ENCODE assay signal across 27 cellular contexts in genomic region chr3:185400340-185400667, GRCh38. TPM values are rescaled to one million over a fixed set of nuclear protein-coding genes. Genes with fewer than 3 reads are reported as not detected.
DNase-seq lines count a peak whose midpoint lies in the region; ATAC-seq and TF ChIP-seq lines count a peak whose summit lies in the region.
"Had no signal": no experiment of that assay in that cellular context is flagged by ENCODE, and none has a peak within 500 bp of the region (broad histone marks: within the 10 kb centered on the region; RNA-seq: fewer than 3 reads in every experiment).

No MANE protein-coding gene starts in this region.

- H3K27me3 ChIP-seq in WERI-Rb-1 (ENCODE audit: insufficient read depth, low read depth, severe bottlenecking) (no peaks in the 10 kb centered on the region), fibroblast of lung (ENCODE audit: control insufficient read depth, insufficient read depth, low read length) (no peaks in the 10 kb centered on the region)
- H3K27me3 ChIP-seq: hepatocyte had no signal

- H3K4me1 ChIP-seq in fibroblast of lung (ENCODE audit: control insufficient read depth, extremely low read depth, insufficient read depth, low read length) = peaks cover 6% of the 10 kb centered on the region

- no peaks in the 10 kb centered on the region for H3K79me2 ChIP-seq in fibroblast of lung (ENCODE audit: control insufficient read depth, insufficient read depth, low read length)

- no peak for ATAC-seq in GM19455 (IDR thresholded peaks at IDR 0.05; ENCODE audit: unreplicated experiment)
- ATAC-seq: activated CD8-positive, alpha-beta memory T cell treated with anti-CD3 and anti-CD28 coated beads, Interleukin-2, amount 10 ng/mL, durations not matched to agents 7 days and 5 days; activated T-cell treated with anti-CD3 and anti-CD28 coated beads, Interleukin-2, amount 50 U/mL, for 72 hours; CD8-positive, alpha-beta T cell; left ventricle myocardium superior; naive thymus-derived CD4-positive, alpha-beta T cell had no signal

- H3K9ac ChIP-seq in fibroblast of lung (ENCODE audit: insufficient read depth, low read length) = no peak overlapping the region
- H3K9ac ChIP-seq: SK-N-SH had no signal

- H3K9me3 ChIP-seq in WERI-Rb-1 (ENCODE audit: severe bottlenecking) (no peaks in the 10 kb centered on the region), fibroblast of lung (ENCODE audit: control insufficient read depth, insufficient read depth, low read depth, low read length) (no peaks in the 10 kb centered on the region)
- H3K9me3 ChIP-seq: SK-N-SH had no signal

- no peak overlapping the region for H3K4me2 ChIP-seq in fibroblast of lung (ENCODE audit: extremely low read depth, insufficient read depth, low read length)
- H3K4me2 ChIP-seq: hepatocyte, SK-N-SH had no signal

- H3K4me3 Mint-ChIP-seq in activated T-helper 1 cell treated with anti-CD3 and anti-CD28 coated beads, Interleukin-12 subunit alpha, Interleukin-12 subunit beta, Interleukin-2, Interleukin-4 antibody, amounts not matched to agents 30 ng/mL and 10 ng/mL and 1 ng/mL, durations not matched to agents 14 hours and 24 hours and 36 hours = no peak overlapping the region
- H3K4me3 Mint-ChIP-seq: activated CD4-positive, alpha-beta T cell treated with anti-CD3 and anti-CD28 coated beads, Interleukin-2, amount 10 ng/mL, durations not matched to agents 7 days and 5 days; activated CD8-positive, alpha-beta memory T cell treated with anti-CD3 and anti-CD28 coated beads, Interleukin-2, amount 10 ng/mL, durations not matched to agents 7 days and 5 days; activated naive CD4-positive, alpha-beta T cell treated with anti-CD3 and anti-CD28 coated beads, Interleukin-2, amount 10 ng/mL, durations not matched to agents 7 days and 5 days; activated T-cell treated with anti-CD3 and anti-CD28 coated beads, Interleukin-2, amount 50 U/mL, for 72 hours; CD8-positive, alpha-beta T cell; central memory CD8-positive, alpha-beta T cell; H9; mesothelial cell of epicardium; naive thymus-derived CD4-positive, alpha-beta T cell had no signal

- no peaks in the 10 kb centered on the region for H3K4me1 Mint-ChIP-seq in activated T-helper 1 cell treated with anti-CD3 and anti-CD28 coated beads, Interleukin-12 subunit alpha, Interleukin-12 subunit beta, Interleukin-2, Interleukin-4 antibody, amounts not matched to agents 30 ng/mL and 10 ng/mL and 1 ng/mL, durations not matched to agents 14 hours and 24 hours and 36 hours (ENCODE audit: low read depth)
- H3K4me1 Mint-ChIP-seq: activated CD4-positive, alpha-beta T cell treated with anti-CD3 and anti-CD28 coated beads, Interleukin-2, amount 10 ng/mL, durations not matched to agents 7 days and 5 days; activated CD8-positive, alpha-beta memory T cell treated with anti-CD3 and anti-CD28 coated beads, Interleukin-2, amount 10 ng/mL, durations not matched to agents 7 days and 5 days; activated naive CD4-positive, alpha-beta T cell treated with anti-CD3 and anti-CD28 coated beads, Interleukin-2, amount 10 ng/mL, durations not matched to agents 7 days and 5 days; central memory CD8-positive, alpha-beta T cell; H9; naive thymus-derived CD4-positive, alpha-beta T cell had no signal

- H3K27me3 Mint-ChIP-seq in activated T-helper 1 cell treated with anti-CD3 and anti-CD28 coated beads, Interleukin-12 subunit alpha, Interleukin-12 subunit beta, Interleukin-2, Interleukin-4 antibody, amounts not matched to agents 30 ng/mL and 10 ng/mL and 1 ng/mL, durations not matched to agents 14 hours and 24 hours and 36 hours (ENCODE audit: insufficient read depth) = peaks cover 3% of the 10 kb centered on the region
- H3K27me3 Mint-ChIP-seq: central memory CD8-positive, alpha-beta T cell had no signal

- peak overlapping the region; percentile 45 for H3K27ac ChIP-seq in WERI-Rb-1
- no peak overlapping the region for H3K27ac ChIP-seq in fibroblast of lung (ENCODE audit: insufficient read depth, low read length)
- H3K27ac ChIP-seq: hepatocyte had no signal

- DNase-seq in NCI-H748 (lab: John Stamatoyannopoulos, UW; ENCODE audit: unreplicated experiment) = peak; percentile 34
- DNase-seq in NCI-H748 treated with DMSO at 0.1 percent for 48 hours (lab: John Stamatoyannopoulos, UW) = no peak
- DNase-seq in WERI-Rb-1 = no peak
- peak; percentile 23 to 31 for DNase-seq in fibroblast of lung (ENCODE audit: low read depth in 2 of 2)
- peak; percentile 42 for DNase-seq in superior temporal gyrus (ENCODE audit: extremely low spot score)
- no peak for DNase-seq in GM03348 (ENCODE audit: low spot score)
- DNase-seq in activated T-helper 1 cell treated with anti-CD3 and anti-CD28 coated beads, Interleukin-12 subunit alpha, Interleukin-12 subunit beta, Interleukin-2, Interleukin-4 antibody, amounts not matched to agents 30 ng/mL and 10 ng/mL and 1 ng/mL, durations not matched to agents 14 hours and 24 hours and 36 hours (ENCODE audit: low spot score) = no peak
- DNase-seq: activated CD4-positive, alpha-beta T cell treated with anti-CD3 and anti-CD28 coated beads, Interleukin-2, amount 10 ng/mL, durations not matched to agents 7 days and 5 days; activated CD8-positive, alpha-beta memory T cell treated with anti-CD3 and anti-CD28 coated beads, Interleukin-2, amount 10 ng/mL, durations not matched to agents 7 days and 5 days; activated naive CD4-positive, alpha-beta T cell treated with anti-CD3 and anti-CD28 coated beads, Interleukin-2, amount 10 ng/mL, durations not matched to agents 7 days and 5 days; activated T-cell treated with anti-CD3 and anti-CD28 coated beads, Interleukin-2, amount 50 U/mL, for 72 hours; CD8-positive, alpha-beta T cell; DMS79 treated with DMSO at 0.1 percent for 48 hours; H9; KG1; left ventricle myocardium superior; naive thymus-derived CD4-positive, alpha-beta T cell; NCI-H2107; occipital lobe; RPMI8226; SK-N-SH; small intestine; stimulated activated CD4-positive, alpha-beta T cell treated with anti-CD3 and anti-CD28 coated beads, Interleukin-1b, Interleukin-23, amount 100 ng/mL, for 48 hours had no signal

- intact Hi-C loops in activated T-helper 1 cell treated with anti-CD3 and anti-CD28 coated beads, Interleukin-12 subunit alpha, Interleukin-12 subunit beta, Interleukin-2, Interleukin-4 antibody, amounts not matched to agents 30 ng/mL and 10 ng/mL and 1 ng/mL, durations not matched to agents 14 hours and 24 hours and 36 hours (cut with micrococcal nuclease) = no loop called here

- H2AFZ ChIP-seq in fibroblast of lung (ENCODE audit: low read length) = no peak overlapping the region
- H2AFZ ChIP-seq: hepatocyte had no signal

- no peaks in the 10 kb centered on the region for H3K9me3 Mint-ChIP-seq in activated T-helper 1 cell treated with anti-CD3 and anti-CD28 coated beads, Interleukin-12 subunit alpha, Interleukin-12 subunit beta, Interleukin-2, Interleukin-4 antibody, amounts not matched to agents 30 ng/mL and 10 ng/mL and 1 ng/mL, durations not matched to agents 14 hours and 24 hours and 36 hours
- H3K9me3 Mint-ChIP-seq: activated CD4-positive, alpha-beta T cell treated with anti-CD3 and anti-CD28 coated beads, Interleukin-2, amount 10 ng/mL, durations not matched to agents 7 days and 5 days; activated naive CD4-positive, alpha-beta T cell treated with anti-CD3 and anti-CD28 coated beads, Interleukin-2, amount 10 ng/mL, durations not matched to agents 7 days and 5 days; activated T-cell treated with anti-CD3 and anti-CD28 coated beads, Interleukin-2, amount 50 U/mL, for 72 hours; CD8-positive, alpha-beta T cell; central memory CD8-positive, alpha-beta T cell; H9; mesothelial cell of epicardium; naive thymus-derived CD4-positive, alpha-beta T cell had no signal

- no peak overlapping the region for H3K4me3 ChIP-seq in WERI-Rb-1 (ENCODE audit: low read depth, low read length)
- H3K4me3 ChIP-seq in fibroblast of lung (replicated peaks in 1 of 4; ENCODE audit: control extremely low read depth in 1 of 4, insufficient read depth in 1 of 4, low read depth in 3 of 4, low read length in 4 of 4) = no peak overlapping the region
- H3K4me3 ChIP-seq: hepatocyte had no signal

- TF ChIP-seq CTCF in WERI-Rb-1 (IDR thresholded peaks at IDR 0.05; ENCODE audit: low read depth, low read length) (no peak), fibroblast of lung (conservative IDR thresholded peaks at IDR 0.05 in 1 of 2, IDR thresholded peaks at IDR 0.05 in 1 of 2; ENCODE audit: low read depth in 1 of 2, low read length in 2 of 2) (no peak)

- no peaks in the 10 kb centered on the region for H4K20me1 ChIP-seq in fibroblast of lung (ENCODE audit: control insufficient read depth, extremely low read depth, insufficient read depth, low read length)

- no peak overlapping the region for H3K27ac Mint-ChIP-seq in activated T-helper 1 cell treated with anti-CD3 and anti-CD28 coated beads, Interleukin-12 subunit alpha, Interleukin-12 subunit beta, Interleukin-2, Interleukin-4 antibody, amounts not matched to agents 30 ng/mL and 10 ng/mL and 1 ng/mL, durations not matched to agents 14 hours and 24 hours and 36 hours
- H3K27ac Mint-ChIP-seq: activated CD4-positive, alpha-beta T cell treated with anti-CD3 and anti-CD28 coated beads, Interleukin-2, amount 10 ng/mL, durations not matched to agents 7 days and 5 days; activated CD8-positive, alpha-beta memory T cell treated with anti-CD3 and anti-CD28 coated beads, Interleukin-2, amount 10 ng/mL, durations not matched to agents 7 days and 5 days; activated naive CD4-positive, alpha-beta T cell treated with anti-CD3 and anti-CD28 coated beads, Interleukin-2, amount 10 ng/mL, durations not matched to agents 7 days and 5 days; activated T-cell treated with anti-CD3 and anti-CD28 coated beads, Interleukin-2, amount 50 U/mL, for 72 hours; CD8-positive, alpha-beta T cell; H9; mesothelial cell of epicardium; naive thymus-derived CD4-positive, alpha-beta T cell had no signal

- no peaks in the 10 kb centered on the region for H3K36me3 Mint-ChIP-seq in activated T-helper 1 cell treated with anti-CD3 and anti-CD28 coated beads, Interleukin-12 subunit alpha, Interleukin-12 subunit beta, Interleukin-2, Interleukin-4 antibody, amounts not matched to agents 30 ng/mL and 10 ng/mL and 1 ng/mL, durations not matched to agents 14 hours and 24 hours and 36 hours (ENCODE audit: low read depth)
- H3K36me3 Mint-ChIP-seq: activated CD8-positive, alpha-beta memory T cell treated with anti-CD3 and anti-CD28 coated beads, Interleukin-2, amount 10 ng/mL, durations not matched to agents 7 days and 5 days; activated naive CD4-positive, alpha-beta T cell treated with anti-CD3 and anti-CD28 coated beads, Interleukin-2, amount 10 ng/mL, durations not matched to agents 7 days and 5 days; CD8-positive, alpha-beta T cell; mesothelial cell of epicardium; naive thymus-derived CD4-positive, alpha-beta T cell had no signal

- H3K36me3 ChIP-seq in WERI-Rb-1 (no peaks in the 10 kb centered on the region), fibroblast of lung (ENCODE audit: control insufficient read depth, insufficient read depth, low read length) (no peaks in the 10 kb centered on the region)

RNA-seq across cellular contexts. Expression of gene MAP3K13, which starts 37.4 kb away (rescaled TPM):
- total RNA-seq in fibroblast of lung = 13.4 and 15.0 TPM in 2 replicates
- 22.3 and 28.2 TPM in 2 replicates for polyA plus RNA-seq in fibroblast of lung
- 21.5 and 24.7 TPM in 2 replicates for polyA plus RNA-seq in fibroblast of lung (2012)
- polyA minus RNA-seq in fibroblast of lung (ENCODE audit: low replicate concordance) = 2.8 and 6.9 TPM in 2 replicates
- 12.2 and 12.5 TPM in 2 replicates for total RNA-seq in activated T-helper 1 cell treated with anti-CD3 and anti-CD28 coated beads, Interleukin-12 subunit alpha, Interleukin-12 subunit beta, Interleukin-2, Interleukin-4 antibody, amounts not matched to agents 30 ng/mL and 10 ng/mL and 1 ng/mL, durations not matched to agents 14 hours and 24 hours and 36 hours

Comparison
In these comparisons a context has a peak if more than half of its experiments do, and no peak if none do; other contexts are left out.
1. DNase-seq: peak in NCI-H748 (single experiment), fibroblast of lung (2 of 2) and superior temporal gyrus (single experiment); none in NCI-H748 treated with DMSO at 0.1 percent for 48 hours (single experiment), WERI-Rb-1 (single experiment), GM03348 (single experiment) and activated T-helper 1 cell treated with anti-CD3 and anti-CD28 coated beads, Interleukin-12 subunit alpha, Interleukin-12 subunit beta, Interleukin-2, Interleukin-4 antibody, amounts not matched to agents 30 ng/mL and 10 ng/mL and 1 ng/mL, durations not matched to agents 14 hours and 24 hours and 36 hours (single experiment).